11 cellular contexts compared by ENCODE assay signal in genomic region chr4:131499139-131499873, GRCh38.
DNase-seq lines count a peak whose midpoint lies in the region; ATAC-seq and TF ChIP-seq lines count a peak whose summit lies in the region.
"Had no signal": no experiment of that assay in that cellular context is flagged by ENCODE, and none has a peak within 500 bp of the region (broad histone marks: within the 10 kb centered on the region; RNA-seq: fewer than 3 reads in every experiment).

No MANE protein-coding gene starts in this region.

- H3K4me3 Mint-ChIP-seq in activated CD4-positive, alpha-beta T cell treated with anti-CD3 and anti-CD28 coated beads for 36 hours, result no peak overlapping the region
- H3K4me3 Mint-ChIP-seq: stimulated activated naive CD8-positive, alpha-beta T cell treated with anti-CD3 and anti-CD28 coated beads, Interleukin-15, Interleukin-2, amounts not matched to agents 100 ng/mL and 50 ng/mL, for 24 hours had no signal

- no peak for TF ChIP-seq CTCF in foreskin fibroblast (IDR thresholded peaks at IDR 0.05; ENCODE audit: low read depth, low read length)

- H3K4me1 Mint-ChIP-seq in activated CD4-positive, alpha-beta T cell treated with anti-CD3 and anti-CD28 coated beads for 36 hours, result no peaks in the 10 kb centered on the region

- DNase-seq in MG63 (peak; percentile 33), T1000 (lab: John Stamatoyannopoulos, UW) (peak; percentile 3), foreskin fibroblast (peak; percentile 38 to 63), NCI-H1105 (lab: John Stamatoyannopoulos, UW) (no peak), islet precursor cell (no peak)
- no peak for DNase-seq in activated CD4-positive, alpha-beta T cell treated with anti-CD3 and anti-CD28 coated beads for 36 hours
- DNase-seq: C1 segment of cervical spinal cord, NCI-H510A had no signal

- H4K20me1 ChIP-seq in BLaER1 treated with 17β-estradiol and CSF1 and Interleukin-3, amounts not matched to agents 10 nM and 100 nM, result no peaks in the 10 kb centered on the region

- peak overlapping the region; percentile 2 to 64 (median 37); a peak in 18 of 22 replicates for H3K4me2 ChIP-seq in BLaER1 treated with 17β-estradiol and CSF1 and Interleukin-3, amounts not matched to agents 10 nM and 100 nM

- H3K9me3 ChIP-seq in BLaER1 treated with 17β-estradiol and CSF1 and Interleukin-3, amounts not matched to agents 10 nM and 100 nM (replicated peaks in 1 of 11), result peaks cover 4 to 8% (median 5%) of the 10 kb centered on the region in 11 experiments; a peak in 10 of 22 replicates
- H3K9me3 ChIP-seq in MG63, result no peaks in the 10 kb centered on the region

- no peaks in the 10 kb centered on the region for H3K27me3 ChIP-seq in BLaER1 treated with 17β-estradiol and CSF1 and Interleukin-3, amounts not matched to agents 10 nM and 100 nM
- no peaks in the 10 kb centered on the region for H3K27me3 ChIP-seq in MG63

- H3K9me3 Mint-ChIP-seq in activated CD4-positive, alpha-beta T cell treated with anti-CD3 and anti-CD28 coated beads for 36 hours (ENCODE audit: low read depth), result no peaks in the 10 kb centered on the region

- CTCF ChIA-PET in activated CD4-positive, alpha-beta T cell treated with anti-CD3 and anti-CD28 coated beads for 36 hours (lab: Charles Lee), result no interaction called here

- intact Hi-C loops in activated CD4-positive, alpha-beta T cell treated with anti-CD3 and anti-CD28 coated beads for 36 hours (cut with DNase I, micrococcal nuclease), result no loop called here

- H3K27ac Mint-ChIP-seq in activated CD4-positive, alpha-beta T cell treated with anti-CD3 and anti-CD28 coated beads for 36 hours, result no peak overlapping the region
- H3K27ac Mint-ChIP-seq: stimulated activated naive CD8-positive, alpha-beta T cell treated with anti-CD3 and anti-CD28 coated beads, Interleukin-15, Interleukin-2, amounts not matched to agents 100 ng/mL and 50 ng/mL, for 24 hours had no signal

- peak overlapping the region in 10 of 11 experiments; percentile 46 to 81 (median 74); a peak in 20 of 22 replicates for H3K27ac ChIP-seq in BLaER1 treated with 17β-estradiol and CSF1 and Interleukin-3, amounts not matched to agents 10 nM and 100 nM

- no peak overlapping the region for H3K4me3 ChIP-seq in BLaER1 treated with 17β-estradiol and CSF1 and Interleukin-3, amounts not matched to agents 10 nM and 100 nM
- H3K4me3 ChIP-seq in MG63 (no peak overlapping the region), foreskin fibroblast (ENCODE audit: low read depth in 1 of 2, low read length in 2 of 2) (no peak overlapping the region)

- H3K36me3 ChIP-seq in BLaER1 treated with 17β-estradiol and CSF1 and Interleukin-3, amounts not matched to agents 10 nM and 100 nM, result no peaks in the 10 kb centered on the region
- no peaks in the 10 kb centered on the region for H3K36me3 ChIP-seq in MG63

- no peaks in the 10 kb centered on the region for H3K36me3 Mint-ChIP-seq in activated CD4-positive, alpha-beta T cell treated with anti-CD3 and anti-CD28 coated beads for 36 hours (ENCODE audit: low read depth)

- no peak for ATAC-seq in GM21717 (IDR thresholded peaks at IDR 0.05; ENCODE audit: unreplicated experiment)
- no peak for ATAC-seq in activated CD4-positive, alpha-beta T cell treated with anti-CD3 and anti-CD28 coated beads for 36 hours

- peak overlapping the region in 8 of 11 experiments; percentile 4 to 52 (median 42); a peak in 12 of 22 replicates for H3K9ac ChIP-seq in BLaER1 treated with 17β-estradiol and CSF1 and Interleukin-3, amounts not matched to agents 10 nM and 100 nM

- H3K27me3 Mint-ChIP-seq in activated CD4-positive, alpha-beta T cell treated with anti-CD3 and anti-CD28 coated beads for 36 hours, result no peaks in the 10 kb centered on the region
- H3K27me3 Mint-ChIP-seq: stimulated activated naive CD8-positive, alpha-beta T cell treated with anti-CD3 and anti-CD28 coated beads, Interleukin-15, Interleukin-2, amounts not matched to agents 100 ng/mL and 50 ng/mL, for 24 hours had no signal

- H3K4me1 ChIP-seq in BLaER1 treated with 17β-estradiol and CSF1 and Interleukin-3, amounts not matched to agents 10 nM and 100 nM, result peaks cover 4 to 13% (median 12%) of the 10 kb centered on the region in 10 experiments; a peak in 19 of 20 replicates

- POLR2A ChIA-PET in activated CD4-positive, alpha-beta T cell treated with anti-CD3 and anti-CD28 coated beads for 36 hours (lab: Charles Lee), result no interaction called here

Comparison
In these comparisons a context has a peak if more than half of its experiments do, and no peak if none do; other contexts are left out.
1. DNase-seq: peak in MG63 (single experiment), T1000 (single experiment) and foreskin fibroblast (2 of 2); none in NCI-H1105 (single experiment), activated CD4-positive, alpha-beta T cell treated with anti-CD3 and anti-CD28 coated beads for 36 hours (single experiment) and islet precursor cell (single experiment).